Comparison of ENCODE assay signal across 8 cellular contexts in genomic region chr1:112395832-112396667, GRCh38. TPM values are rescaled to one million over a fixed set of nuclear protein-coding genes. Genes with fewer than 3 reads are reported as not detected.
A peak's percentile ranks its signal among the peaks of the same experiment; 100 is the strongest.
DNase-seq lines count a peak whose midpoint lies in the region; ATAC-seq and TF ChIP-seq lines count a peak whose summit lies in the region.

A gene with protein sequence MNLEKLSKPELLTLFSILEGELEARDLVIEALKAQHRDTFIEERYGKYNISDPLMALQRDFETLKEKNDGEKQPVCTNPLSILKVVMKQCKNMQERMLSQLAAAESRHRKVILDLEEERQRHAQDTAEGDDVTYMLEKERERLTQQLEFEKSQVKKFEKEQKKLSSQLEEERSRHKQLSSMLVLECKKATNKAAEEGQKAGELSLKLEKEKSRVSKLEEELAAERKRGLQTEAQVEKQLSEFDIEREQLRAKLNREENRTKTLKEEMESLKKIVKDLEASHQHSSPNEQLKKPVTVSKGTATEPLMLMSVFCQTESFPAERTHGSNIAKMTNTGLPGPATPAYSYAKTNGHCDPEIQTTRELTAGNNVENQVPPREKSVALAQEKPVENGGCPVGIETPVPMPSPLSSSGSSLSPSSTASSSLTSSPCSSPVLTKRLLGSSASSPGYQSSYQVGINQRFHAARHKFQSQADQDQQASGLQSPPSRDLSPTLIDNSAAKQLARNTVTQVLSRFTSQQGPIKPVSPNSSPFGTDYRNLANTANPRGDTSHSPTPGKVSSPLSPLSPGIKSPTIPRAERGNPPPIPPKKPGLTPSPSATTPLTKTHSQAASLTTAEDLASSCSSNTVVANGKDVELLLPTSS (plus strand): TSS chr1:112396214. CDS start chr1:112416166, 19,952 bp downstream.

- H3K4me1 Mint-ChIP-seq in activated naive CD8-positive, alpha-beta T cell treated with anti-CD3 and anti-CD28 coated beads for 36 hours: peaks cover 18% of the 10 kb centered on the region
- H3K4me1 Mint-ChIP-seq in glutamatergic neuron (ENCODE audit: low read depth, unreplicated experiment): peaks cover 23% of the 10 kb centered on the region
- peaks cover 70% of the 10 kb centered on the region for H3K4me1 Mint-ChIP-seq in osteocyte (ENCODE audit: unreplicated experiment)

- peak; percentile 99 for DNase-seq in GM03348 (ENCODE audit: low spot score)
- DNase-seq in HFF-Myc (ENCODE audit: extremely low read depth, low read depth): peak; percentile 81
- peak; percentile 87 for DNase-seq in NAMALWA (ENCODE audit: low spot score)
- peak; percentile 63 for DNase-seq in SKM-1 (lab: John Stamatoyannopoulos, UW; ENCODE audit: unreplicated experiment)
- peak; percentile 78 for DNase-seq in activated naive CD8-positive, alpha-beta T cell treated with anti-CD3 and anti-CD28 coated beads for 36 hours
- peak; percentile 99 for DNase-seq in glutamatergic neuron
- peak; percentile 98 for DNase-seq in osteocyte (ENCODE audit: extremely low spot score, unreplicated experiment)
- DNase-seq in thoracic aorta (ENCODE audit: low spot score): peak; percentile 88

- H3K4me3 Mint-ChIP-seq in activated naive CD8-positive, alpha-beta T cell treated with anti-CD3 and anti-CD28 coated beads for 36 hours: peak within 1 kb of the TSS; percentile 92
- H3K4me3 Mint-ChIP-seq in glutamatergic neuron (ENCODE audit: unreplicated experiment) (peak within 1 kb of the TSS; percentile 98), osteocyte (ENCODE audit: unreplicated experiment) (peak within 1 kb of the TSS; percentile 100)

- H3K27me3 ChIP-seq in thoracic aorta (replicated peaks; ENCODE audit: insufficient read depth): no peaks in the 10 kb centered on the region

- H3K9me3 ChIP-seq in thoracic aorta: no peaks in the 10 kb centered on the region

- peaks cover 36 to 66% of the 10 kb centered on the region in 2 donors for H3K4me1 ChIP-seq in thoracic aorta (ENCODE audit: control insufficient read depth in 1 of 2, low read depth in 2 of 2)

- peaks cover 30% of the 10 kb centered on the region for H3K27me3 Mint-ChIP-seq in activated naive CD8-positive, alpha-beta T cell treated with anti-CD3 and anti-CD28 coated beads for 36 hours
- H3K27me3 Mint-ChIP-seq in glutamatergic neuron (ENCODE audit: unreplicated experiment) (peaks cover 1% of the 10 kb centered on the region), osteocyte (ENCODE audit: unreplicated experiment) (no peaks in the 10 kb centered on the region)

- H3K4me3 ChIP-seq in HFF-Myc (replicated peaks; ENCODE audit: low read depth, low read length): peak within 1 kb of the TSS; percentile 74
- peak within 1 kb of the TSS; percentile 82 for H3K4me3 ChIP-seq in thoracic aorta

- ATAC-seq in thoracic aorta (ENCODE audit: insufficient number of reproducible peaks, low FRiP score, low read depth): peak; percentile 73

- H3K36me3 ChIP-seq in thoracic aorta: no peaks in the 10 kb centered on the region

- no peaks in the 10 kb centered on the region for H3K36me3 Mint-ChIP-seq in activated naive CD8-positive, alpha-beta T cell treated with anti-CD3 and anti-CD28 coated beads for 36 hours
- no peaks in the 10 kb centered on the region for H3K36me3 Mint-ChIP-seq in glutamatergic neuron (ENCODE audit: unreplicated experiment)
- no peaks in the 10 kb centered on the region for H3K36me3 Mint-ChIP-seq in osteocyte (ENCODE audit: unreplicated experiment)

- H3K9me3 Mint-ChIP-seq in activated naive CD8-positive, alpha-beta T cell treated with anti-CD3 and anti-CD28 coated beads for 36 hours: no peaks in the 10 kb centered on the region
- H3K9me3 Mint-ChIP-seq in glutamatergic neuron (ENCODE audit: unreplicated experiment) (peaks cover 7% of the 10 kb centered on the region), osteocyte (ENCODE audit: unreplicated experiment) (no peaks in the 10 kb centered on the region)

- H3K27ac ChIP-seq in thoracic aorta: peak within 1 kb of the TSS; percentile 96 to 98

- H3K27ac Mint-ChIP-seq in activated naive CD8-positive, alpha-beta T cell treated with anti-CD3 and anti-CD28 coated beads for 36 hours: no peak within 1 kb of the TSS
- H3K27ac Mint-ChIP-seq in glutamatergic neuron (ENCODE audit: unreplicated experiment) (peak within 1 kb of the TSS; percentile 94), osteocyte (ENCODE audit: unreplicated experiment) (peak within 1 kb of the TSS; percentile 99)

- TF ChIP-seq CTCF in HFF-Myc (IDR thresholded peaks at IDR 0.05; ENCODE audit: low read depth, low read length, missing control alignments): no peak
- no peak for TF ChIP-seq CTCF in glutamatergic neuron (IDR thresholded peaks at IDR 0.05; ENCODE audit: partially characterized antibody, unreplicated experiment)
- TF ChIP-seq CTCF in osteocyte (IDR thresholded peaks at IDR 0.05): no peak
- TF ChIP-seq CTCF in thoracic aorta (IDR thresholded peaks at IDR 0.05): no peak

RNA-seq across cellular contexts. Expression of the gene that starts here (rescaled TPM):
- 1 to 10 TPM in 1 of 2 experiments, under 1 TPM in 1; 0.54 to 1.5 TPM for total RNA-seq in activated naive CD8-positive, alpha-beta T cell treated with anti-CD3 and anti-CD28 coated beads for 36 hours
- total RNA-seq in glutamatergic neuron (ENCODE audit: unreplicated experiment) (66.2 TPM), osteocyte (50.6 and 54.2 TPM in 2 replicates), thoracic aorta (10 to 100 TPM; 32.5 to 66.5 TPM)

Comparison
In these comparisons a context has a peak if more than half of its experiments do, and no peak if none do; other contexts are left out.
1. Peak in every context shown above with its lines: DNase-seq, ATAC-seq, H3K4me3 ChIP-seq and H3K27ac ChIP-seq.
2. RNA of the gene that starts here (total RNA-seq): 32.5 to 66.5 TPM in thoracic aorta, 66.2 TPM in glutamatergic neuron (single experiment) and 50.6 to 54.2 TPM in osteocyte; 0.54 to 1.5 TPM in activated naive CD8-positive, alpha-beta T cell treated with anti-CD3 and anti-CD28 coated beads for 36 hours; every median in the first group is over 10 times any median in the second.